Comparison of ENCODE assay signal across 8 cellular contexts in genomic region chr3:32510075-32510724, GRCh38. TPM values are rescaled to one million over a fixed set of nuclear protein-coding genes. Genes with fewer than 3 reads are reported as not detected.
DNase-seq lines count a peak whose midpoint lies in the region; ATAC-seq, FAIRE-seq and TF ChIP-seq lines count a peak whose summit lies in the region.

No MANE protein-coding gene starts in this region.

- H3K27me3 ChIP-seq in pancreas = no peaks in the 10 kb centered on the region

- DNase-seq in DMS153 treated with DMSO at 0.1 percent for 48 hours (lab: John Stamatoyannopoulos, UW; ENCODE audit: unreplicated experiment) = peak; percentile 6
- peak; percentile 59 for DNase-seq in Jurkat, Clone E6-1 (ENCODE audit: low read depth, low spot score)
- peak; percentile 49 to 54 for DNase-seq in SHP77 (lab: John Stamatoyannopoulos, UW)
- peak; percentile 81 for DNase-seq in activated effector memory CD4-positive, alpha-beta T cell treated with anti-CD3 and anti-CD28 coated beads, Interleukin-2, amount 50 U/mL, for 16 hours
- peak; percentile 52 to 64 for DNase-seq in frontal cortex (ENCODE audit: low spot score in 2 of 2)
- peak in 3 of 6 donors; percentile 28 to 71 (median 57) for DNase-seq in pancreas
- DNase-seq in urothelium cell line (ENCODE audit: low spot score) = peak; percentile 64

- no peak overlapping the region for H3K27ac ChIP-seq in pancreas

- TF ChIP-seq CTCF in pancreas (IDR thresholded peaks at IDR 0.05) = peak in 3 of 4 donors; percentile 46 to 51 (median 48)

- no peak overlapping the region for H3K4me3 ChIP-seq in Jurkat, Clone E6-1 (ENCODE audit: low read length)
- H3K4me3 ChIP-seq in pancreas = no peak overlapping the region

- H3K4me1 ChIP-seq in pancreas = no peaks in the 10 kb centered on the region

- intact Hi-C loops in pancreas (cut with DNase I) = loop anchor here in 1 of 3 donors (5.0 kb wide), 1 partner anchor 157 kb away; no protein-coding TSS in a partner anchor

- peak; percentile 84 for ATAC-seq in GM21515 (IDR thresholded peaks at IDR 0.05; ENCODE audit: unreplicated experiment)
- ATAC-seq in pancreas = peak; percentile 80 to 98 (median 97)

- no peaks in the 10 kb centered on the region for H3K9me3 ChIP-seq in pancreas

- no peaks in the 10 kb centered on the region for H3K36me3 ChIP-seq in pancreas

- FAIRE-seq in frontal cortex (lab: Jason Lieb, UNC) (peak; percentile 64), pancreas (lab: Jason Lieb, UNC) (peak; percentile 57), urothelium cell line (lab: Jason Lieb, UNC) (no peak)

- 33 to 34% methylated on average over 3 of the region's 3 CpGs for WGBS in pancreas, 2 donors

RNA-seq across cellular contexts. Expression of gene CMTM6, which starts 7.5 kb away (rescaled TPM):
- polyA plus RNA-seq in Jurkat, Clone E6-1 (2012; ENCODE audit: insufficient read depth, insufficient read length) = 25.4 TPM
- total RNA-seq in frontal cortex (24.9 TPM), pancreas (10 to 100 TPM in 4 of 6 donors, 1 to 10 TPM in 2; 8.4 to 34.0 (median 13.7) TPM)
- 10 to 100 TPM; 10.3 to 18.5 TPM for polyA plus RNA-seq in pancreas
